ENCODE assay signal across 9 cellular contexts in genomic region chr1:81801834-81802531, GRCh38. TPM values are rescaled to one million over a fixed set of nuclear protein-coding genes. Genes with fewer than 3 reads are reported as not detected.
A peak's percentile ranks its signal among the peaks of the same experiment; 100 is the strongest.
DNase-seq lines count a peak whose midpoint lies in the region; FAIRE-seq and TF ChIP-seq lines count a peak whose summit lies in the region.
"Had no signal": no experiment of that assay in that cellular context is flagged by ENCODE, and none has a peak within 500 bp of the region (broad histone marks: within the 10 kb centered on the region; RNA-seq: fewer than 3 reads in every experiment).

No MANE protein-coding gene starts in this region.

- no peak overlapping the region for H3K4me2 ChIP-seq in BLaER1

- H3K9ac ChIP-seq in BLaER1 (no peak overlapping the region), iPS-15b (ENCODE audit: low read depth, low read length) (peak overlapping the region; percentile 77)

- H3K4me3 ChIP-seq in BLaER1 (0 out of 2 replicates have a peak overlapping the region, but pooled peaks have one; percentile 5), astrocyte of the cerebellum (ENCODE audit: low read depth, low read length) (peak overlapping the region; percentile 83), iPS-15b (ENCODE audit: low read depth, low read length) (peak overlapping the region; percentile 94), small intestine (ENCODE audit: low read depth in 1 of 2, low read length in 2 of 2) (peak overlapping the region; percentile 35 to 57)

- H3K27ac ChIP-seq in BLaER1, result no peak overlapping the region
- H3K27ac ChIP-seq in small intestine (ENCODE audit: low read depth in 1 of 2, low read length in 1 of 2), result peak overlapping the region in 1 of 2 donors; percentile 54

- DNase-seq in HS-5 (ENCODE audit: low read depth) (peak; percentile 22), astrocyte of the cerebellum (ENCODE audit: low read depth) (no peak), small intestine (no peak), LoVo (ENCODE audit: low spot score) (no peak)
- DNase-seq in stimulated activated CD4-positive, alpha-beta T cell treated with anti-CD3 and anti-CD28 coated beads, Interleukin-4, amount 100 ng/mL, for 4 hours, result no peak
- no peak for DNase-seq in activated CD4-positive, CD25-positive, alpha-beta regulatory T cell (lab: John Stamatoyannopoulos, UW)

- WGBS in small intestine, 3 donors, result 1 to 4% (median 1%) methylated on average over 62 to 76 of the region's 76 CpGs

- H3K27me3 ChIP-seq in BLaER1 (no peaks in the 10 kb centered on the region), iPS-15b (ENCODE audit: control insufficient read depth, insufficient read depth, low read length) (no peaks in the 10 kb centered on the region), small intestine (ENCODE audit: control insufficient read depth in 2 of 2, insufficient read depth in 2 of 2, low read length in 2 of 2) (peaks cover 0 to 4% of the 10 kb centered on the region in 2 donors)

- H3K9me3 ChIP-seq in BLaER1 (peaks cover 36% of the 10 kb centered on the region), iPS-15b (ENCODE audit: control insufficient read depth, insufficient read depth, low read length) (no peaks in the 10 kb centered on the region), small intestine (ENCODE audit: control insufficient read depth, low read depth) (no peaks in the 10 kb centered on the region)

- no peaks in the 10 kb centered on the region for H3K36me3 ChIP-seq in BLaER1
- no peaks in the 10 kb centered on the region for H3K36me3 ChIP-seq in iPS-15b (ENCODE audit: control insufficient read depth, insufficient read depth, low read length)
- H3K36me3 ChIP-seq in small intestine (ENCODE audit: control insufficient read depth in 2 of 2, insufficient read depth in 2 of 2, low read length in 2 of 2), result no peaks in the 10 kb centered on the region

- no peaks in the 10 kb centered on the region for H3K4me1 ChIP-seq in BLaER1
- peaks cover 29% of the 10 kb centered on the region for H3K4me1 ChIP-seq in iPS-15b (ENCODE audit: control insufficient read depth, insufficient read depth, low read length)
- H3K4me1 ChIP-seq in small intestine (ENCODE audit: control insufficient read depth in 2 of 2, insufficient read depth in 1 of 2, low read depth in 1 of 2, low read length in 1 of 2), result no peaks in the 10 kb centered on the region

- no peak for FAIRE-seq in small intestine (lab: Jason Lieb, UNC)
- FAIRE-seq: frontal cortex had no signal

- TF ChIP-seq CTCF in astrocyte of the cerebellum (IDR thresholded peaks at IDR 0.05; ENCODE audit: low read depth, low read length, missing control alignments), result no peak

- in situ Hi-C loops in astrocyte of the cerebellum (cut with HindIII; ENCODE audit: low sequenced_read_pairs), result no loop called here

- H4K20me1 ChIP-seq in BLaER1, result no peaks in the 10 kb centered on the region

RNA-seq across cellular contexts. Expression of gene ADGRL2, which starts 1.2 kb away (rescaled TPM):
- polyA plus RNA-seq in small intestine, result 10 to 100 TPM in 1 of 3 donors, 1 to 10 TPM in 1, under 1 TPM in 1; 0.67 to 12.2 (median 3.8) TPM

Comparison
In these comparisons a context has a peak if more than half of its experiments do, and no peak if none do; other contexts are left out.
1. H3K4me3 ChIP-seq: peak in every context shown above with its lines; median percentile 94 in iPS-15b; 83 in astrocyte of the cerebellum; 46 in small intestine; 5 in BLaER1.